In genomic region chr1:175129997-175130648, GRCh38 we compare ENCODE assay signal across 9 cellular contexts.
DNase-seq lines count a peak whose midpoint lies in the region; ATAC-seq and FAIRE-seq lines count a peak whose summit lies in the region.
"Had no signal": no experiment of that assay in that cellular context is flagged by ENCODE, and none has a peak within 500 bp of the region (broad histone marks: within the 10 kb centered on the region; RNA-seq: fewer than 3 reads in every experiment).

No MANE protein-coding gene starts in this region.

- no peak for ATAC-seq in GM18502 (IDR thresholded peaks at IDR 0.05; ENCODE audit: poor library complexity, unreplicated experiment)

- no peak for FAIRE-seq in urothelium cell line (lab: Jason Lieb, UNC)

- DNase-seq in DMS 273 (lab: John Stamatoyannopoulos, UW; ENCODE audit: unreplicated experiment) = peak; percentile 86
- DNase-seq in NCI-H187 treated with DMSO at 0.1 percent for 48 hours (lab: John Stamatoyannopoulos, UW) = peak; percentile 67
- peak; percentile 62 for DNase-seq in dermis blood vessel endothelial cell
- peak; percentile 24 for DNase-seq in medulla oblongata (ENCODE audit: extremely low spot score)
- DNase-seq in effector CD4-positive, alpha-beta T cell = no peak
- DNase-seq in urothelium cell line (ENCODE audit: low spot score) = no peak
- no peak for DNase-seq in NCI-H2196 (lab: John Stamatoyannopoulos, UW; ENCODE audit: unreplicated experiment)
- DNase-seq: Calu3 had no signal

Comparison
In these comparisons a context has a peak if more than half of its experiments do, and no peak if none do; other contexts are left out.
1. DNase-seq: peak in DMS 273 (single experiment), NCI-H187 treated with DMSO at 0.1 percent for 48 hours (single experiment), dermis blood vessel endothelial cell (single experiment) and medulla oblongata (single experiment); none in effector CD4-positive, alpha-beta T cell (single experiment), urothelium cell line (single experiment) and NCI-H2196 (single experiment).